ENCODE assay signal across 8 cellular contexts in the genomic region with DNA sequence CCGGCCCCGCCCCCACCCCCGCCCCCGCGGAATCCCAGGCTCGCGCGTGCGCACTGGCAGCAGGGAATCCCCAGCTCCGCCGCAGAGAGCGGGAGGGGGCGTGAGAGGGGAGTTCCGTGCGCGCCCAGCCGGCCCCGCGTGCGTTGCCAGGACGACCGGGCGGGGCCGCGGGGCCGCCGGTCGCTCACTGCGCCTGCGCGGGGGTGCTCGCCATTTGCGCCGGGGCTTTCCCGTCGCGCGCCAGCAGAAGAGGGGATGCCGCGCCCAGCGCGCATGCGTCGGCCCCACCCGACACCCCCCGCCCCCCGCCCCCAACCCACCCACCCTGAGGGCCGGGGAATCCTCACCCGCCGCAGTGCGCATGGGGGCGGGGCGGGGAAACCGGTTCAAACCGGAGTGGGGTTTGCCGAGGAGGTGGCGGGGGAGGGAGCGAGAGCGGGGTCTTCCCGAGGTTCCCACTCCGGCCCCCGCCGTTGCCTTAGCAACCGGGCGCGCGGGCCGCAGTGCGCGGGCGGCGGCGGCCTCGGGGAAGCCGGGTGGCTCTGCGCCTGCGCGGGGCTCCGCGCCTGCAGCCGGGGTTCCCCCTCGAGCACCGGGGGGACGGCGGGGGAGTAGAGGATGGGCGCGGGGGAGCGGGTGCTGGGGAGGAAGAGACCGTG. TPM values are rescaled to one million over a fixed set of nuclear protein-coding genes. Genes with fewer than 3 reads are reported as not detected.
DNase-seq lines count a peak whose midpoint lies in the region; ATAC-seq and TF ChIP-seq lines count a peak whose summit lies in the region.

No MANE protein-coding gene starts in this region.

- TF ChIP-seq CTCF in dorsolateral prefrontal cortex (IDR thresholded peaks at IDR 0.05 in 54 of 56, conservative IDR thresholded peaks at IDR 0.05 in 2 of 56; ENCODE audit: low read depth in 1 of 56, partially characterized antibody in 56 of 56) (peak in 12 of 56 donors; percentile 6 to 57 (median 22)), lower lobe of right lung (IDR thresholded peaks at IDR 0.05) (no peak)

- DNase-seq in C1 segment of cervical spinal cord (lab: John Stamatoyannopoulos, UW): peak; percentile 60 to 93 (median 83)
- DNase-seq in HS-27A (ENCODE audit: low read depth): peak; percentile 54
- DNase-seq in NCI-H82 (lab: John Stamatoyannopoulos, UW): peak; percentile 100
- DNase-seq in activated CD4-positive, alpha-beta T cell treated with anti-CD3 and anti-CD28 coated beads, Interleukin-2, amount 50 U/mL, for 48 hours: peak; percentile 91 to 92
- DNase-seq in dorsolateral prefrontal cortex: peak; percentile 69 to 93 (median 84)
- peak; percentile 92 for DNase-seq in lower lobe of right lung
- peak; percentile 90 to 93 for DNase-seq in stimulated activated CD4-positive, alpha-beta T cell treated with anti-CD3 and anti-CD28 coated beads, Interleukin-4, amount 100 ng/mL, for 48 hours (ENCODE audit: low read depth in 2 of 2)

- H3K4me1 ChIP-seq in lower lobe of right lung: peaks cover 44% of the 10 kb centered on the region

- H3K27ac ChIP-seq in dorsolateral prefrontal cortex (peak overlapping the region in 47 of 59 donors; percentile 29 to 88 (median 70)), lower lobe of right lung (peak overlapping the region; percentile 60)

- H3K36me3 ChIP-seq in lower lobe of right lung: peaks cover 10% of the 10 kb centered on the region

- intact Hi-C loops in dorsolateral prefrontal cortex (cut with DNase I): loop anchor here in 1 of 2 donors (2.0 to 10.0 kb wide), 2 partner anchors 49 to 207 kb away; partner anchors contain the start of gene PIK3R2
- intact Hi-C loops in lower lobe of right lung (cut with DNase I): no loop called here

- H3K27me3 ChIP-seq in dorsolateral prefrontal cortex (peaks cover 0 to 37% (median 25%) of the 10 kb centered on the region in 45 donors), lower lobe of right lung (ENCODE audit: low read depth) (peaks cover 41% of the 10 kb centered on the region)

- peak overlapping the region; percentile 53 to 82 (median 70) for H3K4me3 ChIP-seq in dorsolateral prefrontal cortex
- peak overlapping the region; percentile 87 for H3K4me3 ChIP-seq in lower lobe of right lung

- no peaks in the 10 kb centered on the region for H3K9me3 ChIP-seq in lower lobe of right lung

- peak; percentile 62 for ATAC-seq in GM19455 (IDR thresholded peaks at IDR 0.05; ENCODE audit: unreplicated experiment)
- ATAC-seq in lower lobe of right lung: peak; percentile 94

RNA-seq across cellular contexts. Expression of gene CCDC124, which starts 15.1 kb away (rescaled TPM):
- 100 to 1,000 TPM in 2 of 120 experiments, 10 to 100 TPM in 118; 46.6 to 103 (median 70.3) TPM for total RNA-seq in dorsolateral prefrontal cortex
- total RNA-seq in lower lobe of right lung: 55.3 TPM

RNA-seq across cellular contexts. Expression of gene KCNN1, which starts 19.0 kb away (rescaled TPM):
- total RNA-seq in dorsolateral prefrontal cortex: 100 to 1,000 TPM in 5 of 120 experiments, 10 to 100 TPM in 115; 21.3 to 177 (median 74.4) TPM
- total RNA-seq in lower lobe of right lung: not detected

Comparison
In these comparisons a context has a peak if more than half of its experiments do, and no peak if none do; other contexts are left out.
1. Peak in every context shown above with its lines: DNase-seq, ATAC-seq, H3K4me3 ChIP-seq and H3K27ac ChIP-seq.
2. RNA of gene KCNN1, which starts 19.0 kb away (total RNA-seq): 21.3 to 177 TPM in dorsolateral prefrontal cortex; not detected in lower lobe of right lung (single experiment); every median in the first group is over 10 times any median in the second.